9 cellular contexts compared by ENCODE assay signal in the genomic region with DNA sequence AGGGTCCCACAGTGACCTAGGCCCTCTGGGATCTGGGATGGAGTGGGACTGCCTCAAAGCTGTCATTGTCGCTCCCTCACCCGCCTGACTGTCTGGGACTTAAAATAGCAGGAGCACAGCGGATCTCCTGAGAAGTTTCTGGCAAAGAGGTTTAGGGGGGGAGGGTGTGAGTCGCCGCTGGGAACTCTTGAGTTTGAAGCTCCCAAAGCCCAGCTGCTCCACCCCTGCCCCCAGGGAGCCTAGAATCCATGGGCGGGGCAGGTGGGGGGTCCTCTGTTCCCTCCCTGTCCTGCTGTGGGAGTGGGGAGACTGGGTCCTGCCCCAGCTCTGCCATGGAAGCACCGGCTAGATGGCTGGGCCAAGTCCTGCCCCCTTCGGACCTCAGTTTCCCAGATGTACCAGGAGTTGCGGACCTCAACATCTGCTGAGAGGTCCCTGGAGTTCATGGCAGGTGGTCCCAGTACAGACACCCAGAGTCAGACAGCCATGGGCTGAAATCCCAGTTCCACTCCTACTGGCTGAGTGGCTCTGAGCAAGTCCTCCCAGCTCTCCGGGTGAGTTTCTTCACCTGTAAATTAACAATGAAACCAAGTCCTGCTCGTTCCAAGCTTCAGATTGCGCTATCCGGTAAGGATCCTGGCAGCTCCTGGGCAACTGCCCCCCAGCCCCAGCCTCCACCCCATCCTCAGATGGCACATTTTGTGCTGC. TPM values are rescaled to one million over a fixed set of nuclear protein-coding genes. Genes with fewer than 3 reads are reported as not detected.
DNase-seq lines count a peak whose midpoint lies in the region; ATAC-seq and TF ChIP-seq lines count a peak whose summit lies in the region.
"Had no signal": no experiment of that assay in that cellular context is flagged by ENCODE, and none has a peak within 500 bp of the region (broad histone marks: within the 10 kb centered on the region; RNA-seq: fewer than 3 reads in every experiment).

No MANE protein-coding gene starts in this region.

- no peak for ATAC-seq in GM19452 (IDR thresholded peaks at IDR 0.05; ENCODE audit: unreplicated experiment)
- ATAC-seq in HG02759 (IDR thresholded peaks at IDR 0.05; ENCODE audit: unreplicated experiment), result no peak

- CTCF ChIA-PET in Calu3 (lab: Charles Lee) (interaction anchor here (1.0 to 4.0 kb wide), 9 partner anchors 9 to 80 kb away, joined by 3 to 80 read pairs (median 5); partner anchors contain the start of genes ARPC5L, NR6A1, OLFML2A and RPL35), PC-9 (lab: Charles Lee) (interaction anchor here (0.7 to 6.7 kb wide), 17 partner anchors 9 to 349 kb away, joined by 3 to 159 read pairs (median 4); partner anchors contain the start of genes ARPC5L, NR6A1, OLFML2A and RPL35)

- H3K9me3 Mint-ChIP-seq in Calu3 (ENCODE audit: low read depth, unreplicated experiment) (no peaks in the 10 kb centered on the region), osteocyte (ENCODE audit: unreplicated experiment) (no peaks in the 10 kb centered on the region)

- H3K27me3 Mint-ChIP-seq in Calu3 (ENCODE audit: unreplicated experiment) (no peaks in the 10 kb centered on the region), osteocyte (ENCODE audit: unreplicated experiment) (no peaks in the 10 kb centered on the region)

- H3K36me3 ChIP-seq in PC-9 (ENCODE audit: low read depth) (no peaks in the 10 kb centered on the region), esophagus squamous epithelium (peaks cover 3 to 14% (median 10%) of the 10 kb centered on the region in 3 donors)

- TF ChIP-seq POLR2A in esophagus squamous epithelium (IDR thresholded peaks at IDR 0.05), result no peak

- H3K4me3 Mint-ChIP-seq in Calu3 (ENCODE audit: low read depth, unreplicated experiment), result peak overlapping the region; percentile 66
- peak overlapping the region; percentile 70 for H3K4me3 Mint-ChIP-seq in osteocyte (ENCODE audit: unreplicated experiment)

- H3K9me3 ChIP-seq in PC-9 (ENCODE audit: insufficient read depth, low read depth) (no peaks in the 10 kb centered on the region), esophagus squamous epithelium (no peaks in the 10 kb centered on the region)

- no TSS peak for BruUV-seq in Calu3 (replicated peaks; lab: Mats Ljungman, UMichigan)
- BruUV-seq in PC-9 (replicated peaks; lab: Mats Ljungman, UMichigan), result no TSS peak

- WGBS in esophagus squamous epithelium, 2 donors, result 37 to 57% methylated on average over 7 to 10 of the region's 13 CpGs

- intact Hi-C loops in Calu3 (cut with micrococcal nuclease; ENCODE audit: unreplicated experiment) (loop anchor here (1.0 to 5.0 kb wide), 3 partner anchors 40 to 78 kb away; no protein-coding TSS in a partner anchor), PC-9 (cut with micrococcal nuclease; ENCODE audit: unreplicated experiment) (loop anchor here (1.0 to 2.0 kb wide), 4 partner anchors 33 to 140 kb away; no protein-coding TSS in a partner anchor), esophagus squamous epithelium (cut with DNase I) (loop anchor here (2.0 to 10.0 kb wide), 2 partner anchors 79 to 293 kb away; partner anchors contain the start of gene SCAI)

- H3K4me3 ChIP-seq in PC-9 (peak overlapping the region; percentile 63; the same call in 1 of the 2 replicates), esophagus squamous epithelium (peak overlapping the region in 3 of 4 donors; percentile 51 to 64 (median 54))

- H3K4me1 ChIP-seq in PC-9 (replicated peaks; ENCODE audit: insufficient read depth) (0 out of 2 replicates have a peak, but pooled peaks cover under 1% of the 10 kb centered on the region), esophagus squamous epithelium (peaks cover 15 to 36% (median 16%) of the 10 kb centered on the region in 3 donors)

- no peaks in the 10 kb centered on the region for H3K27me3 ChIP-seq in PC-9 (ENCODE audit: insufficient read depth, low read depth)
- no peaks in the 10 kb centered on the region for H3K27me3 ChIP-seq in esophagus squamous epithelium

- H3F3A ChIP-seq in PC-9 (ENCODE audit: insufficient read depth, low read depth), result peaks cover 40% of the 10 kb centered on the region; the same call in 1 of the 2 replicates

- H3K9me2 ChIP-seq in PC-9 (ENCODE audit: insufficient read depth), result no peaks in the 10 kb centered on the region

- DNase-seq in Calu3 (no peak), PC-9 (no peak), esophagus squamous epithelium (lab: John Stamatoyannopoulos, UW) (no peak), osteocyte (ENCODE audit: extremely low spot score, unreplicated experiment) (no peak), cerebellar nuclear complex (lab: John Stamatoyannopoulos, UW) (no peak), NAMALWA (ENCODE audit: low spot score) (no peak)

- H3K4me1 Mint-ChIP-seq in Calu3 (ENCODE audit: low read depth, unreplicated experiment) (no peaks in the 10 kb centered on the region), osteocyte (ENCODE audit: unreplicated experiment) (peaks cover 27% of the 10 kb centered on the region)

- no peak overlapping the region for H3K27ac Mint-ChIP-seq in Calu3 (ENCODE audit: unreplicated experiment)
- peak overlapping the region; percentile 20 for H3K27ac Mint-ChIP-seq in osteocyte (ENCODE audit: unreplicated experiment)

- TF ChIP-seq CTCF in Calu3 (IDR thresholded peaks at IDR 0.05; ENCODE audit: unreplicated experiment) (no peak), PC-9 (conservative IDR thresholded peaks at IDR 0.05) (no peak), esophagus squamous epithelium (IDR thresholded peaks at IDR 0.05) (no peak), osteocyte (IDR thresholded peaks at IDR 0.05) (no peak)

- H2AFZ ChIP-seq in PC-9, result no peak overlapping the region

- H4K20me1 ChIP-seq in PC-9 (ENCODE audit: insufficient read depth), result peaks cover 13% of the 10 kb centered on the region

- peak overlapping the region; percentile 93 for H3K4me2 ChIP-seq in PC-9

- POLR2A ChIA-PET in PC-9 (lab: Charles Lee; ENCODE audit: unreplicated experiment), result interaction anchor here (0.5 to 1.2 kb wide), 3 partner anchors 33 to 300 kb away, joined by 3 to 7 read pairs (median 4); no protein-coding TSS in a partner anchor

- no peaks in the 10 kb centered on the region for H3K79me2 ChIP-seq in PC-9 (ENCODE audit: low read depth)

- H3K27ac ChIP-seq in PC-9 (no peak overlapping the region), esophagus squamous epithelium (peak overlapping the region in 3 of 4 donors; percentile 20 to 75 (median 45))

- H3K36me3 Mint-ChIP-seq in Calu3 (ENCODE audit: insufficient read depth, unreplicated experiment), result peaks cover 29% of the 10 kb centered on the region
- H3K36me3 Mint-ChIP-seq in osteocyte (ENCODE audit: unreplicated experiment), result no peaks in the 10 kb centered on the region

RNA-seq across cellular contexts. Expression of gene WDR38, which starts 1.0 kb away (rescaled TPM):
- total RNA-seq in Calu3 (2022), result not detected in 2 replicates
- total RNA-seq in PC-9 (2021), result not detected in 2 replicates
- total RNA-seq in esophagus squamous epithelium, result not detected
- total RNA-seq in osteocyte, result not detected in 2 replicates
- total RNA-seq: glomerular endothelial cell had no signal

RNA-seq across cellular contexts. Expression of gene RPL35, which starts 9.5 kb away (rescaled TPM):
- total RNA-seq in Calu3 (2022) (718 and 736 TPM in 2 replicates), PC-9 (2021) (2,125 and 2,313 TPM in 2 replicates), esophagus squamous epithelium (1,000 to 10,000 TPM; 2,345 to 3,186 (median 2,827) TPM), osteocyte (885 and 912 TPM in 2 replicates)

RNA-seq across cellular contexts. Expression of gene ARPC5L, which starts 9.7 kb away (rescaled TPM):
- total RNA-seq in Calu3 (2022), result 33.2 and 38.2 TPM in 2 replicates
- total RNA-seq in PC-9 (2021), result 71.0 and 84.4 TPM in 2 replicates
- total RNA-seq in esophagus squamous epithelium, result 10 to 100 TPM; 39.1 to 59.6 (median 45.3) TPM
- 22.5 and 22.8 TPM in 2 replicates for total RNA-seq in osteocyte
